Comparison of ENCODE assay signal across 21 cellular contexts in the genomic region with DNA sequence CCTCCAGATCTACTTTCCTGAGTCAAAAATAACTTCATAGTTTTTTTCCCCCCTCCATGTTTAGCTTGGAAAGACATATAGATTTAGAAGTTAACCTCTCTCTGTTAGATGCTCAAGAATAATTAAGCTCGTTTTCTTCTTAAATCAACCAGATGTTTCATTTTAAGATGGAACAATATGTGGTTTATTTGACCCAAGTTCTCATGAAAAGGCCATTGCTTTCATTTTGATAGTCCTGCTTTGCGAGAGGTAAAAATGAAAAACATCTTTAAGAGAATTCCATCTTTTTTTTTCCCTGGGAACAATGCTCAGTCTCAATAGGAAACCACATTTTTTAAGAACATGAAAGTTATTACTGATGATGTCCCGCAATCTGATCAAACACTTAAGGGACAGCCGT. TPM values are rescaled to one million over a fixed set of nuclear protein-coding genes. Genes with fewer than 3 reads are reported as not detected.
DNase-seq lines count a peak whose midpoint lies in the region; TF ChIP-seq lines count a peak whose summit lies in the region.
"Had no signal": no experiment of that assay in that cellular context is flagged by ENCODE, and none has a peak within 500 bp of the region (broad histone marks: within the 10 kb centered on the region; RNA-seq: fewer than 3 reads in every experiment).

No MANE protein-coding gene starts in this region.

- H3K27me3 Mint-ChIP-seq in HFFc6 (ENCODE audit: insufficient read depth), result peaks cover 2% of the 10 kb centered on the region
- no peaks in the 10 kb centered on the region for H3K27me3 Mint-ChIP-seq in chondrocyte (ENCODE audit: low read depth)
- no peaks in the 10 kb centered on the region for H3K27me3 Mint-ChIP-seq in osteocyte (ENCODE audit: unreplicated experiment)
- H3K27me3 Mint-ChIP-seq in nephron progenitor cell (ENCODE audit: low read depth, poor library complexity), result peaks cover 14% of the 10 kb centered on the region
- peaks cover 70% of the 10 kb centered on the region for H3K27me3 Mint-ChIP-seq in activated T-cell treated with anti-CD3 and anti-CD28 coated beads, Interleukin-2, amount 50 U/mL, for 24 hours

- TF ChIP-seq CTCF in AG09309 (IDR thresholded peaks at IDR 0.05; ENCODE audit: control insufficient read depth, insufficient read depth, low read depth, low read length, missing control alignments) (no peak), HFFc6 (IDR thresholded peaks at IDR 0.05) (no peak), chondrocyte (IDR thresholded peaks at IDR 0.05) (no peak), osteocyte (IDR thresholded peaks at IDR 0.05) (no peak), nephron progenitor cell (IDR thresholded peaks at IDR 0.05) (no peak)

- no peak overlapping the region for H3K4me3 ChIP-seq in AG09309 (ENCODE audit: control insufficient read depth, low read depth, low read length)
- H3K4me3 ChIP-seq: GM23338 had no signal

- H3K9me3 Mint-ChIP-seq in HFFc6 (no peaks in the 10 kb centered on the region), chondrocyte (ENCODE audit: low read depth) (peaks cover 6% of the 10 kb centered on the region), osteocyte (ENCODE audit: unreplicated experiment) (no peaks in the 10 kb centered on the region), nephron progenitor cell (no peaks in the 10 kb centered on the region)
- no peaks in the 10 kb centered on the region for H3K9me3 Mint-ChIP-seq in activated T-cell treated with anti-CD3 and anti-CD28 coated beads, Interleukin-2, amount 50 U/mL, for 24 hours
- H3K9me3 Mint-ChIP-seq: CD8-positive, alpha-beta T cell; GM23338 had no signal

- peak overlapping the region; percentile 19; the same call in 1 of the 2 replicates for H3K4me3 Mint-ChIP-seq in HFFc6
- H3K4me3 Mint-ChIP-seq in chondrocyte (ENCODE audit: unreplicated experiment), result no peak overlapping the region
- H3K4me3 Mint-ChIP-seq in osteocyte (ENCODE audit: unreplicated experiment), result peak overlapping the region; percentile 4
- H3K4me3 Mint-ChIP-seq in nephron progenitor cell, result no peak overlapping the region
- no peak overlapping the region for H3K4me3 Mint-ChIP-seq in activated T-cell treated with anti-CD3 and anti-CD28 coated beads, Interleukin-2, amount 50 U/mL, for 24 hours
- H3K4me3 Mint-ChIP-seq: CD8-positive, alpha-beta T cell; GM23338; IgD-negative memory B cell had no signal

- H3K27ac Mint-ChIP-seq in HFFc6 (no peak overlapping the region), chondrocyte (ENCODE audit: unreplicated experiment) (peak overlapping the region; percentile 10), osteocyte (ENCODE audit: unreplicated experiment) (peak overlapping the region; percentile 82), nephron progenitor cell (no peak overlapping the region)
- H3K27ac Mint-ChIP-seq in activated T-cell treated with anti-CD3 and anti-CD28 coated beads, Interleukin-2, amount 50 U/mL, for 24 hours, result no peak overlapping the region
- H3K27ac Mint-ChIP-seq: CD8-positive, alpha-beta T cell; GM23338; IgD-negative memory B cell had no signal

- peak; percentile 50 for DNase-seq in AG09309 (ENCODE audit: low read depth)
- no peak for DNase-seq in HFFc6
- DNase-seq in chondrocyte (ENCODE audit: low spot score), result no peak
- no peak for DNase-seq in osteocyte (ENCODE audit: extremely low spot score, unreplicated experiment)
- DNase-seq in RKO (ENCODE audit: low spot score), result no peak
- no peak for DNase-seq in nephron progenitor cell
- no peak for DNase-seq in DMS114 treated with DMSO at 0.1 percent for 48 hours (lab: John Stamatoyannopoulos, UW; ENCODE audit: unreplicated experiment)
- no peak for DNase-seq in activated T-cell treated with anti-CD3 and anti-CD28 coated beads, Interleukin-2, amount 50 U/mL, for 24 hours
- DNase-seq: 8988T; Caco-2; CD8-positive, alpha-beta T cell; DND-41; MM.1S; NCI-H2029; NCI-H526 treated with DMSO at 0.1 percent for 48 hours; SHP77 treated with DMSO at 0.1 percent for 48 hours; SK-N-SH; SW 1271 had no signal

- no peaks in the 10 kb centered on the region for H3K36me3 Mint-ChIP-seq in HFFc6 (ENCODE audit: low read depth)
- H3K36me3 Mint-ChIP-seq in chondrocyte (ENCODE audit: low read depth), result no peaks in the 10 kb centered on the region
- H3K36me3 Mint-ChIP-seq in osteocyte (ENCODE audit: unreplicated experiment), result no peaks in the 10 kb centered on the region
- H3K36me3 Mint-ChIP-seq in nephron progenitor cell (ENCODE audit: low read depth), result no peaks in the 10 kb centered on the region
- H3K36me3 Mint-ChIP-seq in activated T-cell treated with anti-CD3 and anti-CD28 coated beads, Interleukin-2, amount 50 U/mL, for 24 hours (ENCODE audit: low read depth), result no peaks in the 10 kb centered on the region
- H3K36me3 Mint-ChIP-seq: CD8-positive, alpha-beta T cell; IgD-negative memory B cell had no signal

- H3K4me1 Mint-ChIP-seq in HFFc6 (ENCODE audit: low read depth) (peaks cover 40% of the 10 kb centered on the region), chondrocyte (ENCODE audit: low read depth) (peaks cover 60% of the 10 kb centered on the region), osteocyte (ENCODE audit: unreplicated experiment) (peaks cover 67% of the 10 kb centered on the region), nephron progenitor cell (peaks cover 28% of the 10 kb centered on the region)
- no peaks in the 10 kb centered on the region for H3K4me1 Mint-ChIP-seq in activated T-cell treated with anti-CD3 and anti-CD28 coated beads, Interleukin-2, amount 50 U/mL, for 24 hours (ENCODE audit: low read depth)
- H3K4me1 Mint-ChIP-seq: IgD-negative memory B cell had no signal

RNA-seq across cellular contexts. Expression of a gene that starts 27.8 kb away (rescaled TPM):
- total RNA-seq in HFFc6 (2021; fragmentation: NEBNext Ultra II Directional; extraction: Animal tissue kit (Norgen Biotek cat#: 25700)), result 1 to 10 TPM; 5.4 to 8.1 (median 7.4) TPM
- 56.5 to 70.3 TPM (median 70.0 TPM) in 3 replicates for total RNA-seq in chondrocyte
- 304 and 307 TPM in 2 replicates for total RNA-seq in osteocyte
- total RNA-seq: OCI-LY7 had no signal

Comparison
In these comparisons a context has a peak if more than half of its experiments do, and no peak if none do; other contexts are left out.
1. H3K27ac Mint-ChIP-seq: peak in chondrocyte (single experiment) and osteocyte (single experiment); none in HFFc6 (single experiment), nephron progenitor cell (single experiment) and activated T-cell treated with anti-CD3 and anti-CD28 coated beads, Interleukin-2, amount 50 U/mL, for 24 hours (single experiment).
2. H3K4me3 Mint-ChIP-seq: peak in HFFc6 (single experiment) and osteocyte (single experiment); none in chondrocyte (single experiment), nephron progenitor cell (single experiment) and activated T-cell treated with anti-CD3 and anti-CD28 coated beads, Interleukin-2, amount 50 U/mL, for 24 hours (single experiment).